9 cellular contexts compared by ENCODE assay signal in the genomic region with DNA sequence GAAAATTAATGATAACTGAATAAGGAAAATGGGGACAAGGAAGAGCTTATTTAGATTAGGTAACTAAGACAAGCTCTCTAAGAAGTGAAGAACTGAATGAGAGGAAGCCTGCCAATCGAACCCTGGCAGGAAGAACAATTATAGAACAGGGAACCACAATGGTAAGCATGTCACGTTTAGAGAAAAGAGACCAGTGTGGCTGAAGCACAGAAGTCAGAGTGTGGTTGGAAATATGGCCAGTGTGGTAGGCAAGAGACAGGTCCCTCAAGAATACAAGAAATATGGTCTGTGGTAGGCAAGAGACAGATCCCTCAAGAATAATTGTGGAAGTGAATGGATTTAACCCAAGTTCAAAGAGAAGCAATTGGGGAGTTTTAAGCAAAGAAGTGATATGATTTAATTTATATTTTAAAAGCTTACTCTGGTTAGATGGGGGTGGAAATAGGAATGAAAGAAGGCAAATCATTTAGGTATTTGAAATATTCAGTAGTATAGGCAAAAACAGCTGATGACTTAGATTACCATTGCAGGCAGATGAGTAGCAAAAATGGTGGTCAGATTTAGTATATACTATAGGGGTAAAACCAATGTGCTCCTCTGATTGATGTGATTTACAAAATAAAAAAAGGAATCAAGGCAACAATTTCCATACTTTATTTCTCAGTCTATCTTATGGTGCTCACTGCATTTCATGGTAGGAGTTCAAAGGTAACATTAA.
DNase-seq lines count a peak whose midpoint lies in the region; ATAC-seq lines count a peak whose summit lies in the region.
"Had no signal": no experiment of that assay in that cellular context is flagged by ENCODE, and none has a peak within 500 bp of the region (broad histone marks: within the 10 kb centered on the region; RNA-seq: fewer than 3 reads in every experiment).

No MANE protein-coding gene starts in this region.

- peaks cover 16% of the 10 kb centered on the region for H3K4me1 Mint-ChIP-seq in memory B cell

- H3K27me3 Mint-ChIP-seq in memory B cell, result no peaks in the 10 kb centered on the region

- H3K27ac Mint-ChIP-seq in memory B cell, result peak overlapping the region; percentile 48

- H3K36me3 Mint-ChIP-seq in memory B cell, result peaks cover 20% of the 10 kb centered on the region

- H3K9me3 Mint-ChIP-seq in memory B cell, result peaks cover 11% of the 10 kb centered on the region

- DNase-seq in memory B cell (ENCODE audit: low spot score in 2 of 2), result no peak
- DNase-seq in OCI-M2 (lab: John Stamatoyannopoulos, UW; ENCODE audit: unreplicated experiment), result no peak
- no peak for DNase-seq in DMS153 treated with DMSO at 0.1 percent for 48 hours (lab: John Stamatoyannopoulos, UW; ENCODE audit: unreplicated experiment)
- no peak for DNase-seq in EL
- DNase-seq in dedifferentiated amniotic fluid mesenchymal stem cell (ENCODE audit: extremely low spot score), result no peak
- DNase-seq: NCI-H524 had no signal

- ATAC-seq in GM18519 (IDR thresholded peaks at IDR 0.05; ENCODE audit: low FRiP score, unreplicated experiment), result peak; percentile 87
- ATAC-seq in GM21515 (IDR thresholded peaks at IDR 0.05; ENCODE audit: unreplicated experiment), result peak; percentile 86
- ATAC-seq in HG03378 (IDR thresholded peaks at IDR 0.05; ENCODE audit: unreplicated experiment), result peak; percentile 89
- no peak for ATAC-seq in memory B cell (ENCODE audit: low read depth)

- H3K4me3 Mint-ChIP-seq in memory B cell, result no peak overlapping the region
